ENCODE assay signal across 23 cellular contexts in genomic region chr14:59816931-59817330, GRCh38. TPM values are rescaled to one million over a fixed set of nuclear protein-coding genes. Genes with fewer than 3 reads are reported as not detected.
A peak's percentile ranks its signal among the peaks of the same experiment; 100 is the strongest.
DNase-seq lines count a peak whose midpoint lies in the region; ATAC-seq, FAIRE-seq and TF ChIP-seq lines count a peak whose summit lies in the region.
"Had no signal": no experiment of that assay in that cellular context is flagged by ENCODE, and none has a peak within 500 bp of the region (broad histone marks: within the 10 kb centered on the region; RNA-seq: fewer than 3 reads in every experiment).

No MANE protein-coding gene starts in this region.

- TF ChIP-seq POLR2A in endothelial cell of umbilical vein (IDR thresholded peaks at IDR 0.05; ENCODE audit: low read depth, low read length) = no peak

- peaks cover 0 to 12% of the 10 kb centered on the region in 2 experiments for H3K27me3 ChIP-seq in endothelial cell of umbilical vein (ENCODE audit: control insufficient read depth in 2 of 2, insufficient read depth in 2 of 2, low read length in 2 of 2)

- no peak overlapping the region for H2AFZ ChIP-seq in endothelial cell of umbilical vein (ENCODE audit: low read depth, low read length)

- no peak overlapping the region for H3K4me2 ChIP-seq in endothelial cell of umbilical vein (ENCODE audit: insufficient read depth, low read length)
- H3K4me2 ChIP-seq: A549 had no signal

- H3K4me3 Mint-ChIP-seq in activated naive CD4-positive, alpha-beta T cell treated with anti-CD3 and anti-CD28 coated beads, Interleukin-2, amount 10 ng/mL, durations not matched to agents 7 days and 5 days = no peak overlapping the region
- H3K4me3 Mint-ChIP-seq: CD4-positive, alpha-beta memory T cell; HFFc6 had no signal

- H3K27ac ChIP-seq in SK-N-MC (no peak overlapping the region), endothelial cell of umbilical vein (ENCODE audit: insufficient read depth, low read depth, low read length) (no peak overlapping the region)
- H3K27ac ChIP-seq: A549 had no signal

- TF ChIP-seq CTCF in endothelial cell of umbilical vein (IDR thresholded peaks at IDR 0.05; ENCODE audit: extremely low read depth in 1 of 2, insufficient read depth in 1 of 2, low read depth in 1 of 2, low read length in 2 of 2) = no peak

- BruUV-seq in endothelial cell of umbilical vein (replicated peaks; lab: Mats Ljungman, UMichigan) = no TSS peak

- H3K9me3 Mint-ChIP-seq in activated naive CD4-positive, alpha-beta T cell treated with anti-CD3 and anti-CD28 coated beads, Interleukin-2, amount 10 ng/mL, durations not matched to agents 7 days and 5 days = no peaks in the 10 kb centered on the region

- H3K9me3 ChIP-seq in SK-N-MC (ENCODE audit: low read depth, low read length) = no peaks in the 10 kb centered on the region
- H3K9me3 ChIP-seq in endothelial cell of umbilical vein (replicated peaks; ENCODE audit: control insufficient read depth, insufficient read depth, low read length) = no peaks in the 10 kb centered on the region
- H3K9me3 ChIP-seq: A549, HAP-1 had no signal

- H3K9ac ChIP-seq in SK-N-MC (ENCODE audit: insufficient read length) (no peak overlapping the region), endothelial cell of umbilical vein (replicated peaks; ENCODE audit: extremely low read depth, insufficient read depth, low read length) (no peak overlapping the region)

- no peaks in the 10 kb centered on the region for H3K36me3 Mint-ChIP-seq in activated naive CD4-positive, alpha-beta T cell treated with anti-CD3 and anti-CD28 coated beads, Interleukin-2, amount 10 ng/mL, durations not matched to agents 7 days and 5 days
- H3K36me3 Mint-ChIP-seq: CD4-positive, alpha-beta memory T cell had no signal

- H3K4me3 ChIP-seq in SK-N-MC = no peak overlapping the region
- H3K4me3 ChIP-seq in endothelial cell of umbilical vein (replicated peaks in 1 of 3; ENCODE audit: insufficient read depth in 1 of 3, low read depth in 1 of 3, low read length in 3 of 3) = no peak overlapping the region
- H3K4me3 ChIP-seq: A549, HAP-1 had no signal

- H3K4me1 ChIP-seq in endothelial cell of umbilical vein (ENCODE audit: control insufficient read depth, extremely low read depth, insufficient read depth, low read length) = no peaks in the 10 kb centered on the region
- H3K4me1 ChIP-seq: A549, HAP-1 had no signal

- no peak for ATAC-seq in GM21360 (IDR thresholded peaks at IDR 0.05; ENCODE audit: unreplicated experiment)
- ATAC-seq: A549 had no signal

- H3K79me2 ChIP-seq in endothelial cell of umbilical vein (ENCODE audit: control insufficient read depth, insufficient read depth, low read length) = no peaks in the 10 kb centered on the region

- no peak for FAIRE-seq in endothelial cell of umbilical vein (lab: Jason Lieb, UNC)
- FAIRE-seq: A549, GM12891, GM18507, H54 had no signal

- H4K20me1 ChIP-seq in endothelial cell of umbilical vein (replicated peaks; ENCODE audit: control insufficient read depth, extremely low read depth, insufficient read depth, low read length) = no peaks in the 10 kb centered on the region

- H3K36me3 ChIP-seq in SK-N-MC (ENCODE audit: insufficient read depth, low read length) = no peaks in the 10 kb centered on the region
- H3K36me3 ChIP-seq in endothelial cell of umbilical vein (ENCODE audit: control insufficient read depth in 2 of 2, extremely low read depth in 1 of 2, insufficient read depth in 2 of 2, low read length in 2 of 2) = no peaks in the 10 kb centered on the region
- H3K36me3 ChIP-seq: HAP-1 had no signal

- H3K4me1 Mint-ChIP-seq in activated naive CD4-positive, alpha-beta T cell treated with anti-CD3 and anti-CD28 coated beads, Interleukin-2, amount 10 ng/mL, durations not matched to agents 7 days and 5 days = no peaks in the 10 kb centered on the region
- H3K4me1 Mint-ChIP-seq: CD4-positive, alpha-beta memory T cell had no signal

- intact Hi-C loops in endothelial cell of umbilical vein (cut with micrococcal nuclease) = no loop called here

- POLR2A ChIA-PET in endothelial cell of umbilical vein (lab: Charles Lee) = no interaction called here

- DNase-seq in NCI-H2171 treated with DMSO at 0.1 percent for 48 hours (lab: John Stamatoyannopoulos, UW) (peak; percentile 15), NCI-H2171 (lab: John Stamatoyannopoulos, UW) (no peak), SK-N-MC (ENCODE audit: low read depth, low spot score) (peak; percentile 69), endothelial cell of umbilical vein (ENCODE audit: low read depth, low spot score) (peak; percentile 1), epidermal melanocyte (ENCODE audit: insufficient read length, low spot score) (no peak)
- DNase-seq in activated naive CD4-positive, alpha-beta T cell treated with anti-CD3 and anti-CD28 coated beads, Interleukin-2, amount 10 ng/mL, durations not matched to agents 7 days and 5 days = no peak
- DNase-seq: 8988T; C1 segment of cervical spinal cord; Calu3; CD4-positive, alpha-beta memory T cell; COR-L47; DMS53; DMS79 treated with DMSO at 0.1 percent for 48 hours; GF-D8; GOT3; HFFc6 had no signal

- CTCF ChIA-PET in endothelial cell of umbilical vein (lab: Charles Lee) = no interaction called here
- CTCF ChIA-PET in activated naive CD4-positive, alpha-beta T cell treated with anti-CD3 and anti-CD28 coated beads, Interleukin-2, amount 10 ng/mL, durations not matched to agents 7 days and 5 days (lab: Charles Lee) = interaction anchor here (0.6 kb wide), 1 partner anchor 15 kb away, joined by 3 read pairs; no protein-coding TSS in a partner anchor

- no peak overlapping the region for H3K27ac Mint-ChIP-seq in activated naive CD4-positive, alpha-beta T cell treated with anti-CD3 and anti-CD28 coated beads, Interleukin-2, amount 10 ng/mL, durations not matched to agents 7 days and 5 days
- H3K27ac Mint-ChIP-seq: CD4-positive, alpha-beta memory T cell; HFFc6 had no signal

- dilution Hi-C loops in endothelial cell of umbilical vein (cut with MboI; ENCODE audit: extremely low pct_ligation_motif_present, low sequenced_read_pairs) = no loop called here

- no peaks in the 10 kb centered on the region for H3K27me3 Mint-ChIP-seq in activated naive CD4-positive, alpha-beta T cell treated with anti-CD3 and anti-CD28 coated beads, Interleukin-2, amount 10 ng/mL, durations not matched to agents 7 days and 5 days

- no peaks in the 10 kb centered on the region for H3K9me1 ChIP-seq in endothelial cell of umbilical vein (replicated peaks; ENCODE audit: control insufficient read depth, extremely low read depth, insufficient read depth, low read length)

TF ChIP-seq in endothelial cell of umbilical vein, 7 proteins besides CTCF, POLR2A, EP300 and RAD21:
- TF ChIP-seq GATA2 (IDR thresholded peaks at IDR 0.05; ENCODE audit: insufficient read depth, insufficient read length, low read depth, low read length) (no peak), FOS (IDR thresholded peaks at IDR 0.05; ENCODE audit: borderline replicate concordance, insufficient read depth, low read length) (no peak), POLR2AphosphoS5 (IDR thresholded peaks at IDR 0.05; ENCODE audit: insufficient read depth, low read depth, low read length) (no peak), MAX (IDR thresholded peaks at IDR 0.05; ENCODE audit: insufficient read depth, insufficient read length) (no peak), MYC (IDR thresholded peaks at IDR 0.05; ENCODE audit: low read depth, low read length) (no peak), EZH2 (IDR thresholded peaks at IDR 0.05; ENCODE audit: borderline replicate concordance, low read depth, low read length, severe bottlenecking) (no peak), JUN (IDR thresholded peaks at IDR 0.05; ENCODE audit: borderline replicate concordance, insufficient read depth, insufficient read length, low read depth) (no peak)

RNA-seq across cellular contexts. Expression of gene RTN1, which starts 53.6 kb away (rescaled TPM):
- total RNA-seq in endothelial cell of umbilical vein = 0.29 TPM in 1 of 2 replicates, not detected in the other
- 0.10 and 0.11 TPM in 2 replicates for polyA plus RNA-seq in endothelial cell of umbilical vein
- 0.07 and 0.08 TPM in 2 replicates for polyA plus RNA-seq in endothelial cell of umbilical vein (2011; cell fraction: cytosol; rRNA removed)
- polyA plus RNA-seq in endothelial cell of umbilical vein (2011; cell fraction: nucleus; rRNA removed) = 0.13 and 0.17 TPM in 2 replicates
- polyA plus RNA-seq in endothelial cell of umbilical vein (2012) = 0.08 TPM in 1 of 2 replicates, not detected in the other
- polyA minus RNA-seq in endothelial cell of umbilical vein = 0.10 TPM in 1 of 2 replicates, not detected in the other
- polyA minus RNA-seq in endothelial cell of umbilical vein (2011; cell fraction: cytosol; rRNA and poly(A)+ RNA removed) = not detected
- polyA minus RNA-seq in endothelial cell of umbilical vein (2011; cell fraction: nucleus; rRNA and poly(A)+ RNA removed) = 0.24 TPM in 1 of 2 replicates, not detected in the other
- total RNA-seq: Calu3, G401 had no signal
- polyA plus RNA-seq: CD4-positive, alpha-beta memory T cell had no signal

Comparison
In these comparisons a context has a peak if more than half of its experiments do, and no peak if none do; other contexts are left out.
1. DNase-seq: peak in NCI-H2171 treated with DMSO at 0.1 percent for 48 hours (single experiment), SK-N-MC (single experiment) and endothelial cell of umbilical vein (single experiment); none in NCI-H2171 (single experiment), epidermal melanocyte (single experiment) and activated naive CD4-positive, alpha-beta T cell treated with anti-CD3 and anti-CD28 coated beads, Interleukin-2, amount 10 ng/mL, durations not matched to agents 7 days and 5 days (single experiment).